Comparison of ENCODE assay signal across 1 cellular context in genomic region chr18:3213231-3214059, GRCh38.
TF ChIP-seq lines count a peak whose summit lies in the region.

No MANE protein-coding gene starts in this region.

TF ChIP-seq in K562, 482 proteins besides CTCF, POLR2A, EP300 and RAD21 (continued from another document and continues in another):
- TF ChIP-seq TRIM25 (IDR thresholded peaks at IDR 0.05; ENCODE audit: borderline replicate concordance) (no peak), ZNF23 (CRISPR knock-in tag; IDR thresholded peaks at IDR 0.05) (no peak), WHSC1 (IDR thresholded peaks at IDR 0.05; ENCODE audit: low read length) (no peak), SAFB2 (IDR thresholded peaks at IDR 0.05; ENCODE audit: borderline replicate concordance, low read depth, low read length, severe bottlenecking) (no peak), ZNF41 (CRISPR knock-in tag; conservative IDR thresholded peaks at IDR 0.05) (no peak), MTA1 (IDR thresholded peaks at IDR 0.05; ENCODE audit: borderline replicate concordance) (no peak), NELFE (IDR thresholded peaks at IDR 0.05; ENCODE audit: insufficient read depth, insufficient read length) (no peak), LEF1 (IDR thresholded peaks at IDR 0.05) (peak; percentile 50; the same call in 1 of the 2 replicates), XRCC3 (IDR thresholded peaks at IDR 0.05) (no peak), NR2C2 (CRISPR knock-in tag; IDR thresholded peaks at IDR 0.05) (no peak), NR2C2 (tag; IDR thresholded peaks at IDR 0.05) (no peak), ZBTB17 (CRISPR knock-in tag; IDR thresholded peaks at IDR 0.05) (no peak; the same call in 1 of the 2 replicates), ZNF143 (CRISPR knock-in tag; IDR thresholded peaks at IDR 0.05) (no peak), HSF4 (CRISPR knock-in tag; IDR thresholded peaks at IDR 0.05; ENCODE audit: borderline replicate concordance) (no peak), ARNT (IDR thresholded peaks at IDR 0.05) (no peak), BRF2 (IDR thresholded peaks at IDR 0.05; ENCODE audit: borderline replicate concordance, insufficient read depth, insufficient read length) (no peak), RFX7 (CRISPR knock-in tag; IDR thresholded peaks at IDR 0.05) (no peak), ETV1 (tag; conservative IDR thresholded peaks at IDR 0.05; ENCODE audit: low read depth) (peak; percentile 78), MIER1 (IDR thresholded peaks at IDR 0.05; ENCODE audit: low read depth) (no peak), PTRF (tag; IDR thresholded peaks at IDR 0.05) (no peak), KDM2B (CRISPR knock-in tag; IDR thresholded peaks at IDR 0.05) (no peak), HOXB6 (CRISPR knock-in tag; IDR thresholded peaks at IDR 0.05; ENCODE audit: borderline replicate concordance) (no peak), NFYB (IDR thresholded peaks at IDR 0.05; ENCODE audit: extremely low read depth, insufficient read length) (no peak), SETDB1 (IDR thresholded peaks at IDR 0.05; ENCODE audit: low read length) (no peak), SREBF2 (CRISPR knock-in tag; IDR thresholded peaks at IDR 0.05) (no peak), GTF2A2 (tag; IDR thresholded peaks at IDR 0.05) (no peak), ZNF146 (CRISPR knock-in tag; IDR thresholded peaks at IDR 0.05; ENCODE audit: unreplicated experiment) (no peak), SP2 (IDR thresholded peaks at IDR 0.05; ENCODE audit: extremely low read depth, low read depth, low read length, poor library complexity, severe bottlenecking) (no peak), SIRT6 (IDR thresholded peaks at IDR 0.05; ENCODE audit: low read depth, low read length) (no peak), RCOR1 (IDR thresholded peaks at IDR 0.05; ENCODE audit: borderline replicate concordance in 1 of 2, low read depth in 2 of 2, low read length in 2 of 2) (no peak), PCBP2 (IDR thresholded peaks at IDR 0.05; ENCODE audit: low read depth, low read length, poor library complexity, severe bottlenecking) (no peak), CBX3 (IDR thresholded peaks at IDR 0.05; ENCODE audit: borderline replicate concordance in 1 of 2, low read length in 2 of 2) (peak in 1 of 2 experiments; percentile 57; a peak in 1 of 3 replicates), ZFP30 (CRISPR knock-in tag; IDR thresholded peaks at IDR 0.05; ENCODE audit: borderline replicate concordance) (no peak), MAFK (IDR thresholded peaks at IDR 0.05; ENCODE audit: low read length) (no peak), ILF3 (IDR thresholded peaks at IDR 0.05; ENCODE audit: borderline replicate concordance) (no peak), PATZ1 (CRISPR knock-in tag; IDR thresholded peaks at IDR 0.05; ENCODE audit: borderline replicate concordance) (no peak), ZNF77 (CRISPR knock-in tag; IDR thresholded peaks at IDR 0.05) (no peak), CBX8 (IDR thresholded peaks at IDR 0.05; ENCODE audit: borderline replicate concordance, extremely low read depth, low read depth, low read length, poor library complexity, severe bottlenecking) (no peak), EP400 (IDR thresholded peaks at IDR 0.05) (0 out of 2 replicates have a peak, but pooled peaks have one; percentile 12), ZBTB40 (IDR thresholded peaks at IDR 0.05) (peak; percentile 81), ZBTB40 (CRISPR knock-in tag; IDR thresholded peaks at IDR 0.05) (peak; percentile 65), TCF7 (IDR thresholded peaks at IDR 0.05; ENCODE audit: borderline replicate concordance) (no peak), ELK1 (CRISPR knock-in tag; IDR thresholded peaks at IDR 0.05) (no peak), CAMTA2 (CRISPR knock-in tag; conservative IDR thresholded peaks at IDR 0.05) (no peak), ZBTB33 (CRISPR knock-in tag; IDR thresholded peaks at IDR 0.05) (no peak), E2F1 (CRISPR knock-in tag; IDR thresholded peaks at IDR 0.05) (no peak), PTBP1 (IDR thresholded peaks at IDR 0.05; ENCODE audit: low read depth, low read length) (no peak), ZNF584 (CRISPR knock-in tag; IDR thresholded peaks at IDR 0.05; ENCODE audit: low read depth) (no peak), BRF1 (IDR thresholded peaks at IDR 0.05; ENCODE audit: borderline replicate concordance, extremely low read depth, insufficient read length) (no peak), ZNF174 (CRISPR knock-in tag; IDR thresholded peaks at IDR 0.05) (no peak), MCM2 (IDR thresholded peaks at IDR 0.05; ENCODE audit: low read depth) (no peak)
